ENCODE assay signal across 18 cellular contexts in the genomic region with DNA sequence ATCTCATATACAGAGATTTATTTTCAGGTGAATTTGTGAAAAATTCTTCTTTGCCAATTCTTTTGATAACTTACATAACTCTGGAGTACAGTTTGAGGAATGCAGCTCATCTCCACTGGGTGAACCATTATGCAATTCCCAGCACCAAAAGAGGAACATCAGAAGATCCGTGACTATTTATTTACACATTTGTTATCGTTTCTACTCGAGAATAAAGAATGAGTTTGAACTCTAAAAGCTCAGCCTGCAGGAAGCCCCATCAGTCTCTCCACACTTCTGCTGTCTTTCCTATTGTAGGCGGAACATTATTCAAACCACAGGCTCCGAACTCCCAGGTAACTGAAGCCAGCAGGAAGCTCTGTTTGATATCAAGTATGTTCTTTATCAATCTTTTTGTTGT.
DNase-seq lines count a peak whose midpoint lies in the region; ATAC-seq and TF ChIP-seq lines count a peak whose summit lies in the region.
"Had no signal": no experiment of that assay in that cellular context is flagged by ENCODE, and none has a peak within 500 bp of the region (broad histone marks: within the 10 kb centered on the region; RNA-seq: fewer than 3 reads in every experiment).

No MANE protein-coding gene starts in this region.

- H3K9me3 ChIP-seq in HEK293 (ENCODE audit: control insufficient read depth, insufficient read depth, low read depth, low read length) (no peaks in the 10 kb centered on the region), adipocyte (ENCODE audit: control insufficient read depth, low read length) (no peaks in the 10 kb centered on the region), stomach (no peaks in the 10 kb centered on the region)
- H3K9me3 ChIP-seq: BE2C, esophagus muscularis mucosa, psoas muscle, tibial nerve had no signal

- H3K4me1 Mint-ChIP-seq in mesothelial cell of epicardium: peaks cover 7% of the 10 kb centered on the region
- no peaks in the 10 kb centered on the region for H3K4me1 Mint-ChIP-seq in stimulated activated naive CD8-positive, alpha-beta T cell treated with anti-CD3 and anti-CD28 coated beads, Interleukin-15, amount 100 ng/mL, for 72 hours
- H3K4me1 Mint-ChIP-seq in activated naive CD8-positive, alpha-beta T cell treated with anti-CD3 and anti-CD28 coated beads, Interleukin-2, amount 50 U/mL, for 24 hours: no peaks in the 10 kb centered on the region

- intact Hi-C loops in stomach (cut with DNase I; ENCODE audit: low total_unique reads): loop anchor here (10.0 kb wide), 1 partner anchor 220 kb away; no protein-coding TSS in a partner anchor

- no peak overlapping the region for H3K4me3 Mint-ChIP-seq in mesothelial cell of epicardium
- H3K4me3 Mint-ChIP-seq in stimulated activated naive CD8-positive, alpha-beta T cell treated with anti-CD3 and anti-CD28 coated beads, Interleukin-15, amount 100 ng/mL, for 72 hours: no peak overlapping the region
- H3K4me3 Mint-ChIP-seq in activated naive CD8-positive, alpha-beta T cell treated with anti-CD3 and anti-CD28 coated beads, Interleukin-2, amount 50 U/mL, for 24 hours: no peak overlapping the region
- H3K4me3 Mint-ChIP-seq: activated B cell treated with CpG ODN at 0.5 μM for 24 hours, naive B cell, T-cell had no signal

- no peak overlapping the region for H3K4me3 ChIP-seq in HEK293 (ENCODE audit: low read depth, low read length)
- H3K4me3 ChIP-seq in adipocyte (ENCODE audit: low read length): peak overlapping the region; percentile 18
- H3K4me3 ChIP-seq in stomach: no peak overlapping the region
- H3K4me3 ChIP-seq: esophagus muscularis mucosa, lung, psoas muscle, tibial nerve had no signal

- CTCF ChIA-PET in HEK293 (lab: Yijun Ruan, JAX): interaction anchor here (0.6 to 3.7 kb wide), 39 partner anchors 7 to 470 kb away, joined by 3 to 62 read pairs (median 3); no protein-coding TSS in a partner anchor

- no peaks in the 10 kb centered on the region for H3K27me3 ChIP-seq in adipocyte (replicated peaks; ENCODE audit: control insufficient read depth, insufficient read depth, low read length)
- no peaks in the 10 kb centered on the region for H3K27me3 ChIP-seq in stomach
- H3K27me3 ChIP-seq: BE2C, esophagus muscularis mucosa, tibial nerve had no signal

- H3K9ac ChIP-seq in adipocyte (ENCODE audit: low read length): no peak overlapping the region

- no peak for TF ChIP-seq EP300 in stomach (IDR thresholded peaks at IDR 0.05)

- TF ChIP-seq CTCF in HEK293 (tag by site-specific recombination; IDR thresholded peaks at IDR 0.05) (no peak), mesothelial cell of epicardium (IDR thresholded peaks at IDR 0.05; ENCODE audit: unreplicated experiment) (no peak), stomach (IDR thresholded peaks at IDR 0.05) (no peak)

- H3K4me1 ChIP-seq in HEK293 (ENCODE audit: control insufficient read depth, insufficient read depth, low read length): peaks cover 7% of the 10 kb centered on the region; the same call in 1 of the 2 replicates
- H3K4me1 ChIP-seq in adipocyte (ENCODE audit: control insufficient read depth, insufficient read depth, low read length): peaks cover 36% of the 10 kb centered on the region
- H3K4me1 ChIP-seq in stomach: peaks cover 0 to 11% (median 7%) of the 10 kb centered on the region in 4 donors
- H3K4me1 ChIP-seq: psoas muscle had no signal

- DNase-seq in NCI-H345 treated with DMSO at 0.1 percent for 48 hours (lab: John Stamatoyannopoulos, UW; ENCODE audit: unreplicated experiment): peak; percentile 52
- no peak for DNase-seq in adipocyte (ENCODE audit: low read depth)
- no peak for DNase-seq in mesothelial cell of epicardium (ENCODE audit: low spot score in 2 of 2, unreplicated experiment in 2 of 2)
- DNase-seq in NCI-H2171 (lab: John Stamatoyannopoulos, UW): no peak
- DNase-seq in stimulated activated naive CD8-positive, alpha-beta T cell treated with anti-CD3 and anti-CD28 coated beads, Interleukin-15, amount 100 ng/mL, for 72 hours: no peak
- DNase-seq in stomach: no peak
- DNase-seq in activated naive CD8-positive, alpha-beta T cell treated with anti-CD3 and anti-CD28 coated beads, Interleukin-2, amount 50 U/mL, for 24 hours: no peak
- DNase-seq: activated B cell treated with CpG ODN at 0.5 μM for 24 hours; BE2C; glutamatergic neuron; naive B cell; psoas muscle; stimulated activated CD4-positive, alpha-beta T cell treated with anti-CD3 and anti-CD28 coated beads, Interleukin-12 subunit alpha, Interleukin-12 subunit beta, amount 100 ng/mL, for 4 hours; T-cell had no signal

- peak overlapping the region; percentile 35 for H3K27ac Mint-ChIP-seq in mesothelial cell of epicardium
- H3K27ac Mint-ChIP-seq in stimulated activated naive CD8-positive, alpha-beta T cell treated with anti-CD3 and anti-CD28 coated beads, Interleukin-15, amount 100 ng/mL, for 72 hours: no peak overlapping the region
- H3K27ac Mint-ChIP-seq in activated naive CD8-positive, alpha-beta T cell treated with anti-CD3 and anti-CD28 coated beads, Interleukin-2, amount 50 U/mL, for 24 hours: no peak overlapping the region
- H3K27ac Mint-ChIP-seq: activated B cell treated with CpG ODN at 0.5 μM for 24 hours, naive B cell, T-cell had no signal

- no peaks in the 10 kb centered on the region for H3K36me3 Mint-ChIP-seq in mesothelial cell of epicardium
- H3K36me3 Mint-ChIP-seq in activated naive CD8-positive, alpha-beta T cell treated with anti-CD3 and anti-CD28 coated beads, Interleukin-2, amount 50 U/mL, for 24 hours (ENCODE audit: low read depth): no peaks in the 10 kb centered on the region
- H3K36me3 Mint-ChIP-seq: naive B cell, T-cell had no signal

- ATAC-seq in stimulated activated naive CD8-positive, alpha-beta T cell treated with anti-CD3 and anti-CD28 coated beads, Interleukin-15, amount 100 ng/mL, for 72 hours: no peak
- ATAC-seq in activated naive CD8-positive, alpha-beta T cell treated with anti-CD3 and anti-CD28 coated beads, Interleukin-2, amount 50 U/mL, for 24 hours: no peak

- POLR2A ChIA-PET in HEK293 (lab: Yijun Ruan, JAX): no interaction called here

- H3K27me3 Mint-ChIP-seq in mesothelial cell of epicardium (ENCODE audit: low read depth): peaks cover 2% of the 10 kb centered on the region
- no peaks in the 10 kb centered on the region for H3K27me3 Mint-ChIP-seq in stimulated activated naive CD8-positive, alpha-beta T cell treated with anti-CD3 and anti-CD28 coated beads, Interleukin-15, amount 100 ng/mL, for 72 hours
- H3K27me3 Mint-ChIP-seq in activated naive CD8-positive, alpha-beta T cell treated with anti-CD3 and anti-CD28 coated beads, Interleukin-2, amount 50 U/mL, for 24 hours: no peaks in the 10 kb centered on the region
- H3K27me3 Mint-ChIP-seq: activated B cell treated with CpG ODN at 0.5 μM for 24 hours, naive B cell had no signal

- H3K27ac ChIP-seq in HEK293 (ENCODE audit: extremely low read depth, low read depth, low read length) (no peak overlapping the region), stomach (no peak overlapping the region)
- H3K27ac ChIP-seq: esophagus muscularis mucosa, psoas muscle had no signal

- no peaks in the 10 kb centered on the region for H3K36me3 ChIP-seq in HEK293 (ENCODE audit: control insufficient read depth in 2 of 2, insufficient read depth in 1 of 2, low read length in 2 of 2)
- H3K36me3 ChIP-seq in adipocyte (ENCODE audit: control insufficient read depth, insufficient read depth, low read length, severe bottlenecking): no peaks in the 10 kb centered on the region
- no peaks in the 10 kb centered on the region for H3K36me3 ChIP-seq in stomach
- H3K36me3 ChIP-seq: BE2C, esophagus muscularis mucosa, tibial nerve had no signal

- H3K9me3 Mint-ChIP-seq in mesothelial cell of epicardium: no peaks in the 10 kb centered on the region
- H3K9me3 Mint-ChIP-seq in stimulated activated naive CD8-positive, alpha-beta T cell treated with anti-CD3 and anti-CD28 coated beads, Interleukin-15, amount 100 ng/mL, for 72 hours: no peaks in the 10 kb centered on the region
- H3K9me3 Mint-ChIP-seq in activated naive CD8-positive, alpha-beta T cell treated with anti-CD3 and anti-CD28 coated beads, Interleukin-2, amount 50 U/mL, for 24 hours: no peaks in the 10 kb centered on the region
- H3K9me3 Mint-ChIP-seq: activated B cell treated with CpG ODN at 0.5 μM for 24 hours, naive B cell, T-cell had no signal

- 30 to 38% (median 31%) methylated on average over 5 of the region's 5 CpGs for WGBS in stomach, 5 donors

- no peak for TF ChIP-seq POLR2A in stomach (IDR thresholded peaks at IDR 0.05)

TF ChIP-seq in HEK293, 187 proteins besides CTCF, POLR2A, EP300 and RAD21:
- TF ChIP-seq RBAK (tag by site-specific recombination; IDR thresholded peaks at IDR 0.05) (no peak), ZBTB8A (tag by site-specific recombination; IDR thresholded peaks at IDR 0.05) (no peak), KLF10 (tag by site-specific recombination; IDR thresholded peaks at IDR 0.05) (no peak), ZIC2 (tag by site-specific recombination; IDR thresholded peaks at IDR 0.05) (0 out of 2 replicates have a peak, but pooled peaks have one; percentile 26), ZNF146 (tag by site-specific recombination; IDR thresholded peaks at IDR 0.05) (no peak)
- TF ChIP-seq, protein P1, sequence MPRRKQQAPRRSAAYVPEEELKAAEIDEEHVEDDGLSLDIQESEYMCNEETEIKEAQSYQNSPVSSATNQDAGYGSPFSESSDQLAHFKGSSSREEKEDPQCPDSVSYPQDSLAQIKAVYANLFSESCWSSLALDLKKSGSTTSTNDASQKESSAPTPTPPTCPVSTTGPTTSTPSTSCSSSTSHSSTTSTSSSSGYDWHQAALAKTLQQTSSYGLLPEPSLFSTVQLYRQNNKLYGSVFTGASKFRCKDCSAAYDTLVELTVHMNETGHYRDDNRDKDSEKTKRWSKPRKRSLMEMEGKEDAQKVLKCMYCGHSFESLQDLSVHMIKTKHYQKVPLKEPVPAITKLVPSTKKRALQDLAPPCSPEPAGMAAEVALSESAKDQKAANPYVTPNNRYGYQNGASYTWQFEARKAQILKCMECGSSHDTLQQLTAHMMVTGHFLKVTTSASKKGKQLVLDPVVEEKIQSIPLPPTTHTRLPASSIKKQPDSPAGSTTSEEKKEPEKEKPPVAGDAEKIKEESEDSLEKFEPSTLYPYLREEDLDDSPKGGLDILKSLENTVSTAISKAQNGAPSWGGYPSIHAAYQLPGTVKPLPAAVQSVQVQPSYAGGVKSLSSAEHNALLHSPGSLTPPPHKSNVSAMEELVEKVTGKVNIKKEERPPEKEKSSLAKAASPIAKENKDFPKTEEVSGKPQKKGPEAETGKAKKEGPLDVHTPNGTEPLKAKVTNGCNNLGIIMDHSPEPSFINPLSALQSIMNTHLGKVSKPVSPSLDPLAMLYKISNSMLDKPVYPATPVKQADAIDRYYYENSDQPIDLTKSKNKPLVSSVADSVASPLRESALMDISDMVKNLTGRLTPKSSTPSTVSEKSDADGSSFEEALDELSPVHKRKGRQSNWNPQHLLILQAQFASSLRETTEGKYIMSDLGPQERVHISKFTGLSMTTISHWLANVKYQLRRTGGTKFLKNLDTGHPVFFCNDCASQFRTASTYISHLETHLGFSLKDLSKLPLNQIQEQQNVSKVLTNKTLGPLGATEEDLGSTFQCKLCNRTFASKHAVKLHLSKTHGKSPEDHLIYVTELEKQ (tag by site-specific recombination; IDR thresholded peaks at IDR 0.05; ENCODE audit: borderline replicate concordance): no peak
